ENCODE assay signal across 1 cellular context in the genomic region with DNA sequence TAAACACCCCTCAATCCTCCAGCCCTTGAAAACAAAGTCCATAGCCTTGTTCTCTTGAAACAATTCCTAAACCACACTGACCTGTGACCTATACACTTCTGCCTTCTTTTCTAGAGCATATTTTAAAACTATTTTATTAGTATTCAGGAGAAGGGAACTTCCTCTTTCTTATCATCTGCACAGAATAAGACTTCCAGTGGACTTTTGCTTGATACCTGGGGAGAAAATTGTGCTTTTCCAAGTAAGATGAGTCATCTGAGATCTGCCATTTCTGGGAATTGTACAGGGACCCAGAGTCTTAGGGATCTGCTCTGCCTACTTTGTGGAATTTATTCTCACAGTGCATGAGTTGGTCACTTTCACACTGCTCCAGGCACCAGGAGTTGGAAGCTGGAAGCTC.
A peak's percentile ranks its signal among the peaks of the same experiment; 100 is the strongest.
TF ChIP-seq lines count a peak whose summit lies in the region.

No MANE protein-coding gene starts in this region.

TF ChIP-seq in K562, 482 proteins besides CTCF, POLR2A, EP300 and RAD21:
- TF ChIP-seq CC2D1A (IDR thresholded peaks at IDR 0.05) (peak; percentile 98), ATF3 (IDR thresholded peaks at IDR 0.05) (peak; percentile 80), ATF3 (CRISPR knock-in tag; conservative IDR thresholded peaks at IDR 0.05) (no peak), MTA3 (IDR thresholded peaks at IDR 0.05; ENCODE audit: borderline replicate concordance) (peak; percentile 28; the same call in 1 of the 2 replicates), ELF1 (tag; IDR thresholded peaks at IDR 0.05) (no peak), TEAD2 (tag; IDR thresholded peaks at IDR 0.05) (no peak), HMGN3 (IDR thresholded peaks at IDR 0.05; ENCODE audit: borderline replicate concordance, extremely low read depth, insufficient read length, low read depth, low read length) (no peak), TCF3 (CRISPR knock-in tag; IDR thresholded peaks at IDR 0.05) (peak; percentile 38; the same call in 1 of the 2 replicates), POLR3G (IDR thresholded peaks at IDR 0.05; ENCODE audit: extremely low read depth, insufficient read length, insufficient replicate concordance) (no peak), NR2C1 (IDR thresholded peaks at IDR 0.05) (peak; percentile 65; the same call in 1 of the 2 replicates), NR2C1 (tag; IDR thresholded peaks at IDR 0.05) (peak; percentile 49), ARID1B (IDR thresholded peaks at IDR 0.05) (peak; percentile 84), ZNF324 (CRISPR knock-in tag; IDR thresholded peaks at IDR 0.05) (no peak), RREB1 (CRISPR knock-in tag; IDR thresholded peaks at IDR 0.05) (no peak), SMARCE1 (IDR thresholded peaks at IDR 0.05) (peak; percentile 87), TEAD4 (IDR thresholded peaks at IDR 0.05; ENCODE audit: low read length) (peak; percentile 37; the same call in 1 of the 2 replicates), TEAD4 (CRISPR knock-in tag; IDR thresholded peaks at IDR 0.05; ENCODE audit: borderline replicate concordance) (no peak), CEBPG (CRISPR knock-in tag; IDR thresholded peaks at IDR 0.05) (no peak), CEBPG (tag; conservative IDR thresholded peaks at IDR 0.05 in 1 of 2, IDR thresholded peaks at IDR 0.05 in 1 of 2) (no peak), EWSR1 (IDR thresholded peaks at IDR 0.05; ENCODE audit: borderline replicate concordance, low read depth, partially characterized antibody) (no peak), ESRRB (CRISPR knock-in tag; IDR thresholded peaks at IDR 0.05; ENCODE audit: borderline replicate concordance) (no peak), BCL6 (CRISPR knock-in tag; IDR thresholded peaks at IDR 0.05) (no peak), ARNT (IDR thresholded peaks at IDR 0.05) (peak in 1 of 2 experiments; percentile 90; a peak in 1 of 4 replicates), DPF2 (IDR thresholded peaks at IDR 0.05) (peak; percentile 70; the same call in 1 of the 2 replicates), SMARCC2 (IDR thresholded peaks at IDR 0.05; ENCODE audit: low read depth) (0 out of 2 replicates have a peak, but pooled peaks have one; percentile 54), NFIC (IDR thresholded peaks at IDR 0.05) (no peak), CTBP1 (IDR thresholded peaks at IDR 0.05; ENCODE audit: borderline replicate concordance) (peak; percentile 68; the same call in 1 of the 2 replicates), RCOR1 (IDR thresholded peaks at IDR 0.05; ENCODE audit: borderline replicate concordance in 1 of 2, low read depth in 2 of 2, low read length in 2 of 2) (peak in 1 of 2 experiments; percentile 47; a peak in 1 of 4 replicates), ZEB2 (IDR thresholded peaks at IDR 0.05) (peak; percentile 33; the same call in 1 of the 2 replicates), SMARCA4 (IDR thresholded peaks at IDR 0.05) (peak; percentile 86), ZNF263 (CRISPR knock-in tag; IDR thresholded peaks at IDR 0.05; ENCODE audit: borderline replicate concordance) (no peak), ZNF551 (CRISPR knock-in tag; IDR thresholded peaks at IDR 0.05) (no peak), NR0B1 (IDR thresholded peaks at IDR 0.05; ENCODE audit: partially characterized antibody) (no peak), HNRNPUL1 (IDR thresholded peaks at IDR 0.05; ENCODE audit: low read length) (no peak), REST (CRISPR knock-in tag; IDR thresholded peaks at IDR 0.05; ENCODE audit: low read depth) (no peak), NR2C2 (CRISPR knock-in tag; IDR thresholded peaks at IDR 0.05) (no peak), NR2C2 (tag; IDR thresholded peaks at IDR 0.05) (peak; percentile 53; the same call in 1 of the 2 replicates), TBL1XR1 (IDR thresholded peaks at IDR 0.05; ENCODE audit: low read length in 2 of 2) (0 out of 4 replicates have a peak, but pooled peaks of 1 of the 2 experiments have one; percentile 27), ATF7 (IDR thresholded peaks at IDR 0.05) (0 out of 2 replicates have a peak, but pooled peaks have one; percentile 18), STAT5A (IDR thresholded peaks at IDR 0.05; ENCODE audit: borderline replicate concordance, low read length) (peak; percentile 60; the same call in 1 of the 2 replicates), ESRRA (IDR thresholded peaks at IDR 0.05; ENCODE audit: borderline replicate concordance, low read depth) (no peak), FOSL1 (tag; conservative IDR thresholded peaks at IDR 0.05) (peak; percentile 92), NCOR1 (IDR thresholded peaks at IDR 0.05) (peak; percentile 28; the same call in 1 of the 2 replicates), ZBTB5 (IDR thresholded peaks at IDR 0.05) (peak; percentile 97), JUND (IDR thresholded peaks at IDR 0.05; ENCODE audit: borderline replicate concordance, low read depth, low read length) (peak; percentile 95), JUND (tag; IDR thresholded peaks at IDR 0.05; ENCODE audit: borderline replicate concordance, low read depth, low read length) (peak; percentile 96; the same call in 2 of the 3 replicates), RBBP5 (IDR thresholded peaks at IDR 0.05; ENCODE audit: borderline replicate concordance, insufficient read depth, low read length, poor library complexity, severe bottlenecking) (peak; percentile 5), SOX6 (IDR thresholded peaks at IDR 0.05) (peak; percentile 56; the same call in 1 of the 2 replicates), JUN (IDR thresholded peaks at IDR 0.05; ENCODE audit: borderline replicate concordance, low read depth, low read length) (peak; percentile 70; the same call in 1 of the 2 replicates), JUN (CRISPR knock-in tag; IDR thresholded peaks at IDR 0.05; ENCODE audit: borderline replicate concordance) (no peak), NFE2 (IDR thresholded peaks at IDR 0.05; ENCODE audit: low read depth) (0 out of 2 replicates have a peak, but pooled peaks have one; percentile 16)
- TF ChIP-seq, protein P1, sequence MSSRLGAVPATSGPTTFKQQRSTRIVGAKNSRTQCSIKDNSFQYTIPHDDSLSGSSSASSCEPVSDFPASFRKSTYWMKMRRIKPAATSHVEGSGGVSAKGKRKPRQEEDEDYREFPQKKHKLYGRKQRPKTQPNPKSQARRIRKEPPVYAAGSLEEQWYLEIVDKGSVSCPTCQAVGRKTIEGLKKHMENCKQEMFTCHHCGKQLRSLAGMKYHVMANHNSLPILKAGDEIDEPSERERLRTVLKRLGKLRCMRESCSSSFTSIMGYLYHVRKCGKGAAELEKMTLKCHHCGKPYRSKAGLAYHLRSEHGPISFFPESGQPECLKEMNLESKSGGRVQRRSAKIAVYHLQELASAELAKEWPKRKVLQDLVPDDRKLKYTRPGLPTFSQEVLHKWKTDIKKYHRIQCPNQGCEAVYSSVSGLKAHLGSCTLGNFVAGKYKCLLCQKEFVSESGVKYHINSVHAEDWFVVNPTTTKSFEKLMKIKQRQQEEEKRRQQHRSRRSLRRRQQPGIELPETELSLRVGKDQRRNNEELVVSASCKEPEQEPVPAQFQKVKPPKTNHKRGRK (tag; IDR thresholded peaks at IDR 0.05) = no peak
- TF ChIP-seq, protein P2, sequence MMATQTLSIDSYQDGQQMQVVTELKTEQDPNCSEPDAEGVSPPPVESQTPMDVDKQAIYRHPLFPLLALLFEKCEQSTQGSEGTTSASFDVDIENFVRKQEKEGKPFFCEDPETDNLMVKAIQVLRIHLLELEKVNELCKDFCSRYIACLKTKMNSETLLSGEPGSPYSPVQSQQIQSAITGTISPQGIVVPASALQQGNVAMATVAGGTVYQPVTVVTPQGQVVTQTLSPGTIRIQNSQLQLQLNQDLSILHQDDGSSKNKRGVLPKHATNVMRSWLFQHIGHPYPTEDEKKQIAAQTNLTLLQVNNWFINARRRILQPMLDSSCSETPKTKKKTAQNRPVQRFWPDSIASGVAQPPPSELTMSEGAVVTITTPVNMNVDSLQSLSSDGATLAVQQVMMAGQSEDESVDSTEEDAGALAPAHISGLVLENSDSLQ (IDR thresholded peaks at IDR 0.05) = no peak
TF ChIP-seq in K562: peak in this region for 27.
